Comparison of ENCODE assay signal across 1 cellular context in the genomic region with DNA sequence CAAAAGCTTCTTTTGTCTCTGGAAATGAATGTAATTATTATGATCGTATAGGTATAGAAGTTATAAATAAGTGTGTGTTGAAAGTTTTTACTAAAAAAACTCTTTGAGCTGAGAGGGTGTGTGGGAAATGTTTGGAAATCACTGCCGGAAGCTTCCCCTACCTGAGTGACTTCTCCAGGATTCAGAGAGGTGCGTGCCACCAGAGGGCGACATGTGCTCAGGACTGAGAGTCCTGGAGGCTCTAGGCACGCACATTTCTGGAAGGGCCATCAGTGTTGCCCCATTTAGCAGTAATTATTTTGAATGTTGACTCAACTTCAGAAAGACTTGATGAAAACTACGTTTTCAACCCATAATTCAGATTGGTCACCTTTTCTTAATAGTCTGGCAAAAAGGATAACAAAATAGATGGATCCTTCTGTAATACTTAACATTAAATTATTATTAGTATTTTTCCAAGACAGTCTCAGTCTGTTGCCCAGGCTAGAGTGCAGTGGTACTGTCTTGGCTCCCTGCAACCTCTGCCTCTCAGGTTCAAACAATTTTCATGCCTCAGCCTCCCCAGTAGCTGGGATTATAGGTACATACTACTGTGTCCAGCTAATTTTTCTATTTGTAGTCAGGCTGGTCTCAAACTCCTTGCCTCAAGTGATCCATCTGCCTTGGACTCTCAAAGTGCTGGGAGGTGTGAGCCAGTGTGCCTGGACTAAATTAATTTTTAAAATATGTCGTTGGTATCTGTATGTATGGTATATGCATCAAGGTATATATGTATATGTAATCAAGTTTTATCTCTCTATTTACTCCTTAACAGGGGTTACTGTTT.
TF ChIP-seq lines count a peak whose summit lies in the region.

No MANE protein-coding gene starts in this region.

TF ChIP-seq in HepG2, 621 proteins besides CTCF, POLR2A, EP300 and RAD21 (continued from another document and continues in another):
- TF ChIP-seq, protein P1, sequence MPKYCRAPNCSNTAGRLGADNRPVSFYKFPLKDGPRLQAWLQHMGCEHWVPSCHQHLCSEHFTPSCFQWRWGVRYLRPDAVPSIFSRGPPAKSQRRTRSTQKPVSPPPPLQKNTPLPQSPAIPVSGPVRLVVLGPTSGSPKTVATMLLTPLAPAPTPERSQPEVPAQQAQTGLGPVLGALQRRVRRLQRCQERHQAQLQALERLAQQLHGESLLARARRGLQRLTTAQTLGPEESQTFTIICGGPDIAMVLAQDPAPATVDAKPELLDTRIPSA (CRISPR knock-in tag; IDR thresholded peaks at IDR 0.05; ENCODE audit: borderline replicate concordance), result no peak
- TF ChIP-seq ZBTB21 (CRISPR knock-in tag; IDR thresholded peaks at IDR 0.05) (no peak), TGIF2 (CRISPR knock-in tag; IDR thresholded peaks at IDR 0.05) (no peak), TBL1XR1 (IDR thresholded peaks at IDR 0.05; ENCODE audit: borderline replicate concordance, low read length, partially characterized antibody) (no peak), PTBP1 (IDR thresholded peaks at IDR 0.05; ENCODE audit: low read depth, low read length, poor library complexity, severe bottlenecking) (no peak), ZBTB1 (CRISPR knock-in tag; IDR thresholded peaks at IDR 0.05; ENCODE audit: borderline replicate concordance) (no peak), ARNTL (CRISPR knock-in tag; IDR thresholded peaks at IDR 0.05) (no peak), ZNF468 (CRISPR knock-in tag; IDR thresholded peaks at IDR 0.05) (no peak), ZBTB39 (CRISPR knock-in tag; IDR thresholded peaks at IDR 0.05) (no peak), SMC3 (IDR thresholded peaks at IDR 0.05; ENCODE audit: low read length) (peak; percentile 100), MIER3 (CRISPR knock-in tag; IDR thresholded peaks at IDR 0.05; ENCODE audit: borderline replicate concordance) (0 out of 2 replicates have a peak, but pooled peaks have one; percentile 29), AGO2 (optimal IDR thresholded peaks at IDR 0.05; ENCODE audit: low read depth, low read length) (no peak), ZNF350 (CRISPR knock-in tag; IDR thresholded peaks at IDR 0.05; ENCODE audit: borderline replicate concordance, low read depth) (no peak), ZNF512 (CRISPR knock-in tag; IDR thresholded peaks at IDR 0.05) (no peak), ZNF878 (CRISPR knock-in tag; IDR thresholded peaks at IDR 0.05) (no peak), ZNF772 (CRISPR knock-in tag; IDR thresholded peaks at IDR 0.05) (no peak), IRF2 (CRISPR knock-in tag; IDR thresholded peaks at IDR 0.05) (peak; percentile 75; the same call in 1 of the 2 replicates), ZNF546 (CRISPR knock-in tag; conservative IDR thresholded peaks at IDR 0.05) (no peak), POLR2G (IDR thresholded peaks at IDR 0.05; ENCODE audit: low read depth, low read length) (no peak), FIP1L1 (IDR thresholded peaks at IDR 0.05; ENCODE audit: borderline replicate concordance, insufficient read depth, low read depth, low read length) (no peak), HNF4G (IDR thresholded peaks at IDR 0.05; ENCODE audit: borderline replicate concordance, low read depth, low read length) (no peak), HNF4G (CRISPR knock-in tag; IDR thresholded peaks at IDR 0.05; ENCODE audit: borderline replicate concordance, low read depth) (no peak), RARG (CRISPR knock-in tag; IDR thresholded peaks at IDR 0.05; ENCODE audit: low read depth) (no peak), GFI1 (CRISPR knock-in tag; IDR thresholded peaks at IDR 0.05; ENCODE audit: borderline replicate concordance) (0 out of 2 replicates have a peak, but pooled peaks have one; percentile 70), ZNF142 (CRISPR knock-in tag; IDR thresholded peaks at IDR 0.05) (no peak), TFDP1 (CRISPR knock-in tag; IDR thresholded peaks at IDR 0.05; ENCODE audit: borderline replicate concordance) (no peak), MBNL3 (CRISPR knock-in tag; conservative IDR thresholded peaks at IDR 0.05) (no peak), ARHGAP35 (CRISPR knock-in tag; IDR thresholded peaks at IDR 0.05; ENCODE audit: borderline replicate concordance) (no peak)
- TF ChIP-seq, protein P2, sequence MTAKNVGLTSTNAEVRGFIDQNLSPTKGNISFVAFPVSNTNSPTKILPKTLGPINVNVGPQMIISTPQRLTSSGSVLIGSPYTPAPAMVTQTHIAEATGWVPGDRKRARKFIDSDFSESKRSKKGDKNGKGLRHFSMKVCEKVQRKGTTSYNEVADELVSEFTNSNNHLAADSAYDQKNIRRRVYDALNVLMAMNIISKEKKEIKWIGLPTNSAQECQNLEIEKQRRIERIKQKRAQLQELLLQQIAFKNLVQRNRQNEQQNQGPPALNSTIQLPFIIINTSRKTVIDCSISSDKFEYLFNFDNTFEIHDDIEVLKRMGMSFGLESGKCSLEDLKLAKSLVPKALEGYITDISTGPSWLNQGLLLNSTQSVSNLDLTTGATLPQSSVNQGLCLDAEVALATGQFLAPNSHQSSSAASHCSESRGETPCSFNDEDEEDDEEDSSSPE (CRISPR knock-in tag; IDR thresholded peaks at IDR 0.05), result no peak
- TF ChIP-seq, protein P3, sequence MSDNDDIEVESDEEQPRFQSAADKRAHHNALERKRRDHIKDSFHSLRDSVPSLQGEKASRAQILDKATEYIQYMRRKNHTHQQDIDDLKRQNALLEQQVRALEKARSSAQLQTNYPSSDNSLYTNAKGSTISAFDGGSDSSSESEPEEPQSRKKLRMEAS (IDR thresholded peaks at IDR 0.05), result no peak; the same call in 1 of the 2 replicates
- TF ChIP-seq, protein P4, sequence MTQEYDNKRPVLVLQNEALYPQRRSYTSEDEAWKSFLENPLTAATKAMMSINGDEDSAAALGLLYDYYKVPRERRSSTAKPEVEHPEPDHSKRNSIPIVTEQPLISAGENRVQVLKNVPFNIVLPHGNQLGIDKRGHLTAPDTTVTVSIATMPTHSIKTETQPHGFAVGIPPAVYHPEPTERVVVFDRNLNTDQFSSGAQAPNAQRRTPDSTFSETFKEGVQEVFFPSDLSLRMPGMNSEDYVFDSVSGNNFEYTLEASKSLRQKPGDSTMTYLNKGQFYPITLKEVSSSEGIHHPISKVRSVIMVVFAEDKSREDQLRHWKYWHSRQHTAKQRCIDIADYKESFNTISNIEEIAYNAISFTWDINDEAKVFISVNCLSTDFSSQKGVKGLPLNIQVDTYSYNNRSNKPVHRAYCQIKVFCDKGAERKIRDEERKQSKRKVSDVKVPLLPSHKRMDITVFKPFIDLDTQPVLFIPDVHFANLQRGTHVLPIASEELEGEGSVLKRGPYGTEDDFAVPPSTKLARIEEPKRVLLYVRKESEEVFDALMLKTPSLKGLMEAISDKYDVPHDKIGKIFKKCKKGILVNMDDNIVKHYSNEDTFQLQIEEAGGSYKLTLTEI (CRISPR knock-in tag; conservative IDR thresholded peaks at IDR 0.05), result no peak
- TF ChIP-seq, protein P5, sequence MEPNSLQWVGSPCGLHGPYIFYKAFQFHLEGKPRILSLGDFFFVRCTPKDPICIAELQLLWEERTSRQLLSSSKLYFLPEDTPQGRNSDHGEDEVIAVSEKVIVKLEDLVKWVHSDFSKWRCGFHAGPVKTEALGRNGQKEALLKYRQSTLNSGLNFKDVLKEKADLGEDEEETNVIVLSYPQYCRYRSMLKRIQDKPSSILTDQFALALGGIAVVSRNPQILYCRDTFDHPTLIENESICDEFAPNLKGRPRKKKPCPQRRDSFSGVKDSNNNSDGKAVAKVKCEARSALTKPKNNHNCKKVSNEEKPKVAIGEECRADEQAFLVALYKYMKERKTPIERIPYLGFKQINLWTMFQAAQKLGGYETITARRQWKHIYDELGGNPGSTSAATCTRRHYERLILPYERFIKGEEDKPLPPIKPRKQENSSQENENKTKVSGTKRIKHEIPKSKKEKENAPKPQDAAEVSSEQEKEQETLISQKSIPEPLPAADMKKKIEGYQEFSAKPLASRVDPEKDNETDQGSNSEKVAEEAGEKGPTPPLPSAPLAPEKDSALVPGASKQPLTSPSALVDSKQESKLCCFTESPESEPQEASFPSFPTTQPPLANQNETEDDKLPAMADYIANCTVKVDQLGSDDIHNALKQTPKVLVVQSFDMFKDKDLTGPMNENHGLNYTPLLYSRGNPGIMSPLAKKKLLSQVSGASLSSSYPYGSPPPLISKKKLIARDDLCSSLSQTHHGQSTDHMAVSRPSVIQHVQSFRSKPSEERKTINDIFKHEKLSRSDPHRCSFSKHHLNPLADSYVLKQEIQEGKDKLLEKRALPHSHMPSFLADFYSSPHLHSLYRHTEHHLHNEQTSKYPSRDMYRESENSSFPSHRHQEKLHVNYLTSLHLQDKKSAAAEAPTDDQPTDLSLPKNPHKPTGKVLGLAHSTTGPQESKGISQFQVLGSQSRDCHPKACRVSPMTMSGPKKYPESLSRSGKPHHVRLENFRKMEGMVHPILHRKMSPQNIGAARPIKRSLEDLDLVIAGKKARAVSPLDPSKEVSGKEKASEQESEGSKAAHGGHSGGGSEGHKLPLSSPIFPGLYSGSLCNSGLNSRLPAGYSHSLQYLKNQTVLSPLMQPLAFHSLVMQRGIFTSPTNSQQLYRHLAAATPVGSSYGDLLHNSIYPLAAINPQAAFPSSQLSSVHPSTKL (CRISPR knock-in tag; IDR thresholded peaks at IDR 0.05), result peak; percentile 38; the same call in 1 of the 2 replicates
